Comparison of ENCODE assay signal across 25 cellular contexts in genomic region chr2:18242716-18243115, GRCh38.
"Had no signal": no experiment of that assay in that cellular context is flagged by ENCODE, and none has a peak within 500 bp of the region (broad histone marks: within the 10 kb centered on the region; RNA-seq: fewer than 3 reads in every experiment).

No MANE protein-coding gene starts in this region.

- H3K27me3 Mint-ChIP-seq: activated B cell treated with CpG ODN at 0.5 μM for 24 hours; central memory CD8-positive, alpha-beta T cell; dendritic cell treated with granulocyte-macrophage colony-stimulating factor and Interleukin-4, amounts not matched to agents 40 ng/mL and 50 ng/mL, for 4 days had no signal

- DNase-seq: activated B cell treated with CpG ODN at 0.5 μM for 24 hours; activated CD4-positive, alpha-beta T cell treated with anti-CD3 and anti-CD28 coated beads for 48 hours; activated CD4-positive, alpha-beta T cell treated with anti-CD3 and anti-CD28 coated beads, Interleukin-2, amount 50 U/mL, for 1 hour; activated CD4-positive, alpha-beta T cell treated with anti-CD3 and anti-CD28 coated beads, Interleukin-2, amount 50 U/mL, for 48 hours; activated CD8-positive, alpha-beta memory T cell treated with anti-CD3 and anti-CD28 coated beads for 24 hours; activated CD8-positive, alpha-beta T cell treated with anti-CD3 and anti-CD28 coated beads for 36 hours; activated effector memory CD4-positive, alpha-beta T cell treated with Interleukin-2 at 50 U/mL for 16 hours; activated gamma-delta T cell treated with Interleukin-2 at 50 U/mL for 16 hours; activated naive CD4-positive, alpha-beta T cell treated with anti-CD3 and anti-CD28 coated beads, Interleukin-2, amount 50 U/mL, for 16 hours; activated naive CD4-positive, alpha-beta T cell treated with Interleukin-2 at 50 U/mL for 16 hours; activated T-cell treated with anti-CD3 and anti-CD28 coated beads, Interleukin-2, amount 50 U/mL, for 4 hours; amniotic stem cell; anterior cingulate cortex; brain microvascular endothelial cell; dorsolateral prefrontal cortex; effector memory CD4-positive, alpha-beta T cell; erythroblast; foreskin keratinocyte; gastrocnemius medialis; heart right ventricle; T-helper 2 cell had no signal

- H3K9me3 Mint-ChIP-seq: activated B cell treated with CpG ODN at 0.5 μM for 24 hours; activated CD8-positive, alpha-beta T cell treated with anti-CD3 and anti-CD28 coated beads for 36 hours; activated T-cell treated with anti-CD3 and anti-CD28 coated beads, Interleukin-2, amount 50 U/mL, for 4 hours; activated T-helper 17 cell treated with anti-CD3 and anti-CD28 coated beads, Interleukin-2, amount 50 U/mL, for 72 hours; central memory CD8-positive, alpha-beta T cell; dendritic cell treated with granulocyte-macrophage colony-stimulating factor and Interleukin-4, amounts not matched to agents 40 ng/mL and 50 ng/mL, for 4 days had no signal

- H3K36me3 Mint-ChIP-seq: activated naive CD8-positive, alpha-beta T cell had no signal

- H3K4me3 Mint-ChIP-seq: activated B cell treated with CpG ODN at 0.5 μM for 24 hours; activated CD8-positive, alpha-beta T cell treated with anti-CD3 and anti-CD28 coated beads for 36 hours; activated naive CD8-positive, alpha-beta T cell; activated T-cell treated with anti-CD3 and anti-CD28 coated beads, Interleukin-2, amount 50 U/mL, for 4 hours; activated T-helper 17 cell treated with anti-CD3 and anti-CD28 coated beads, Interleukin-2, amount 50 U/mL, for 72 hours; central memory CD8-positive, alpha-beta T cell; dendritic cell treated with granulocyte-macrophage colony-stimulating factor and Interleukin-4, amounts not matched to agents 40 ng/mL and 50 ng/mL, for 4 days had no signal

- H3K4me1 Mint-ChIP-seq: activated B cell treated with CpG ODN at 0.5 μM for 24 hours; activated T-helper 17 cell treated with anti-CD3 and anti-CD28 coated beads, Interleukin-2, amount 50 U/mL, for 72 hours; central memory CD8-positive, alpha-beta T cell had no signal

- H3K27ac Mint-ChIP-seq: activated B cell treated with CpG ODN at 0.5 μM for 24 hours; activated CD8-positive, alpha-beta T cell treated with anti-CD3 and anti-CD28 coated beads for 36 hours; activated naive CD8-positive, alpha-beta T cell; activated T-helper 17 cell treated with anti-CD3 and anti-CD28 coated beads, Interleukin-2, amount 50 U/mL, for 72 hours; dendritic cell treated with granulocyte-macrophage colony-stimulating factor and Interleukin-4, amounts not matched to agents 40 ng/mL and 50 ng/mL, for 4 days had no signal
